Comparison of ENCODE assay signal across 12 cellular contexts in genomic region chr20:34525342-34525708, GRCh38. TPM values are rescaled to one million over a fixed set of nuclear protein-coding genes. Genes with fewer than 3 reads are reported as not detected.
DNase-seq lines count a peak whose midpoint lies in the region; ATAC-seq, FAIRE-seq and TF ChIP-seq lines count a peak whose summit lies in the region.
"Had no signal": no experiment of that assay in that cellular context is flagged by ENCODE, and none has a peak within 500 bp of the region (broad histone marks: within the 10 kb centered on the region; RNA-seq: fewer than 3 reads in every experiment).

No MANE protein-coding gene starts in this region.

- DNase-seq in Caco-2 (no peak), amniotic epithelial cell (ENCODE audit: low read depth) (peak; percentile 28), kidney (no peak), 8988T (no peak), AML-193 (lab: John Stamatoyannopoulos, UW) (no peak), NCI-H510A (lab: John Stamatoyannopoulos, UW) (no peak)
- no peak for DNase-seq in stimulated activated naive B cell treated with anti-CD40 and anti-IgM and Interleukin-4, amounts not matched to agents 10 μg/mL and 1 μg/mL and 100 μg/mL, for 72 hours
- DNase-seq: activated CD4-positive, alpha-beta T cell treated with anti-CD3 and anti-CD28 coated beads, Interleukin-2, amount 50 U/mL, for 4 hours; NCI-H2171; stimulated activated CD4-positive, alpha-beta T cell treated with anti-CD3 and anti-CD28 coated beads, Interleukin-2, amount 100 ng/mL, for 48 hours had no signal

- POLR2A ChIA-PET in Caco-2 (lab: Charles Lee), result interaction anchor here (2.7 kb wide), 1 partner anchor 9 kb away, joined by 17 read pairs; the partner anchor contains the start of gene DYNLRB1

- H3K4me1 ChIP-seq in Caco-2 (peaks cover 46% of the 10 kb centered on the region), kidney (ENCODE audit: control insufficient read depth in 1 of 2, insufficient read depth in 1 of 2, low read depth in 1 of 2, low read length in 2 of 2) (peaks cover 28 to 32% of the 10 kb centered on the region in 2 donors), skeletal muscle tissue (ENCODE audit: control insufficient read depth in 3 of 3, insufficient read depth in 3 of 3, low read length in 3 of 3) (peaks cover 25 to 63% (median 39%) of the 10 kb centered on the region in 3 donors)

- no peak for TF ChIP-seq CTCF in Caco-2 (IDR thresholded peaks at IDR 0.05; ENCODE audit: insufficient read depth in 1 of 2, low read depth in 1 of 2, low read length in 1 of 2, severe bottlenecking in 1 of 2, unreplicated experiment in 1 of 2)
- TF ChIP-seq CTCF in kidney (IDR thresholded peaks at IDR 0.05; ENCODE audit: borderline replicate concordance, extremely low read depth, insufficient read depth), result no peak

- H3K27me3 ChIP-seq in Caco-2 (replicated peaks; ENCODE audit: control insufficient read depth, insufficient read depth, low read length) (no peaks in the 10 kb centered on the region), skeletal muscle tissue (ENCODE audit: control insufficient read depth in 3 of 3, insufficient read depth in 3 of 3, low read length in 3 of 3) (no peaks in the 10 kb centered on the region)

- no TSS peak for BruUV-seq in Caco-2 (replicated peaks; lab: Mats Ljungman, UMichigan)

- H3K4me3 ChIP-seq in Caco-2 (ENCODE audit: low read depth, low read length), result no peak overlapping the region
- H3K4me3 ChIP-seq in kidney (ENCODE audit: low read length in 2 of 2), result no peak overlapping the region
- H3K4me3 ChIP-seq in skeletal muscle tissue (ENCODE audit: low read length in 3 of 3), result no peak overlapping the region

- H3K27me3 Mint-ChIP-seq in Caco-2 (ENCODE audit: insufficient read depth, unreplicated experiment), result no peaks in the 10 kb centered on the region
- H3K27me3 Mint-ChIP-seq in stimulated activated naive B cell treated with anti-CD40 and anti-IgM and Interleukin-4, amounts not matched to agents 10 μg/mL and 1 μg/mL and 100 μg/mL, for 72 hours, result no peaks in the 10 kb centered on the region

- peaks cover 78% of the 10 kb centered on the region for H3K36me3 Mint-ChIP-seq in Caco-2 (ENCODE audit: insufficient read depth, unreplicated experiment)
- peaks cover 28 to 36% of the 10 kb centered on the region in 2 donors for H3K36me3 Mint-ChIP-seq in stimulated activated naive B cell treated with anti-CD40 and anti-IgM and Interleukin-4, amounts not matched to agents 10 μg/mL and 1 μg/mL and 100 μg/mL, for 72 hours

- peak overlapping the region in 1 of 2 donors; percentile 44 for H3K9ac ChIP-seq in kidney (ENCODE audit: low read length in 2 of 2)
- no peak overlapping the region for H3K9ac ChIP-seq in skeletal muscle tissue (ENCODE audit: low read depth in 1 of 3, low read length in 3 of 3)

- H3K27ac ChIP-seq in kidney (ENCODE audit: low read depth in 2 of 2, low read length in 2 of 2), result peak overlapping the region; percentile 5 to 71
- peak overlapping the region; percentile 68 for H3K27ac ChIP-seq in skeletal muscle tissue (ENCODE audit: low read depth, low read length)

- CTCF ChIA-PET in Caco-2 (lab: Charles Lee), result interaction anchor here (0.6 to 1.8 kb wide), 6 partner anchors 176 to 272 kb away, joined by 3 to 10 read pairs (median 6); no protein-coding TSS in a partner anchor

- peaks cover 50% of the 10 kb centered on the region for H3K4me1 Mint-ChIP-seq in Caco-2 (ENCODE audit: low read depth, unreplicated experiment)
- peaks cover 17 to 38% of the 10 kb centered on the region in 2 donors for H3K4me1 Mint-ChIP-seq in stimulated activated naive B cell treated with anti-CD40 and anti-IgM and Interleukin-4, amounts not matched to agents 10 μg/mL and 1 μg/mL and 100 μg/mL, for 72 hours

- intact Hi-C loops in Caco-2 (cut with micrococcal nuclease; ENCODE audit: unreplicated experiment), result loop anchor here (1.0 kb wide), 1 partner anchor 9 kb away; the partner anchor contains the start of gene DYNLRB1
- intact Hi-C loops in kidney (cut with DNase I), result no loop called here

- ATAC-seq in stimulated activated naive B cell treated with anti-CD40 and anti-IgM and Interleukin-4, amounts not matched to agents 10 μg/mL and 1 μg/mL and 100 μg/mL, for 72 hours (replicated peaks), result no peak

- peak overlapping the region; percentile 64 for H3K4me3 Mint-ChIP-seq in Caco-2 (ENCODE audit: unreplicated experiment)
- no peak overlapping the region for H3K4me3 Mint-ChIP-seq in stimulated activated naive B cell treated with anti-CD40 and anti-IgM and Interleukin-4, amounts not matched to agents 10 μg/mL and 1 μg/mL and 100 μg/mL, for 72 hours
- H3K4me3 Mint-ChIP-seq: CD14-positive monocyte had no signal

- no peak for FAIRE-seq in kidney (lab: Jason Lieb, UNC)

- no peaks in the 10 kb centered on the region for H3K9me3 ChIP-seq in Caco-2
- no peaks in the 10 kb centered on the region for H3K9me3 ChIP-seq in kidney (ENCODE audit: control insufficient read depth in 1 of 2, low read length in 2 of 2)
- H3K9me3 ChIP-seq in skeletal muscle tissue (ENCODE audit: control insufficient read depth in 3 of 3, low read length in 3 of 3), result no peaks in the 10 kb centered on the region

- peak overlapping the region; percentile 83 for H3K27ac Mint-ChIP-seq in Caco-2 (ENCODE audit: unreplicated experiment)
- H3K27ac Mint-ChIP-seq in stimulated activated naive B cell treated with anti-CD40 and anti-IgM and Interleukin-4, amounts not matched to agents 10 μg/mL and 1 μg/mL and 100 μg/mL, for 72 hours, result no peak overlapping the region

- H3K9me3 Mint-ChIP-seq in Caco-2 (ENCODE audit: unreplicated experiment), result no peaks in the 10 kb centered on the region
- no peaks in the 10 kb centered on the region for H3K9me3 Mint-ChIP-seq in stimulated activated naive B cell treated with anti-CD40 and anti-IgM and Interleukin-4, amounts not matched to agents 10 μg/mL and 1 μg/mL and 100 μg/mL, for 72 hours
- H3K9me3 Mint-ChIP-seq: CD14-positive monocyte had no signal

- H3K36me3 ChIP-seq in Caco-2 (ENCODE audit: control insufficient read depth, insufficient read depth, low read length), result peaks cover 20% of the 10 kb centered on the region
- H3K36me3 ChIP-seq in kidney (ENCODE audit: control insufficient read depth in 1 of 2, insufficient read depth in 2 of 2, low read length in 2 of 2), result peaks cover 15 to 32% of the 10 kb centered on the region in 2 donors
- H3K36me3 ChIP-seq in skeletal muscle tissue (ENCODE audit: control insufficient read depth in 3 of 3, insufficient read depth in 3 of 3, low read length in 3 of 3), result peaks cover 22 to 40% (median 23%) of the 10 kb centered on the region in 3 donors

RNA-seq across cellular contexts. Expression of gene DYNLRB1, which starts 9.1 kb away (rescaled TPM):
- total RNA-seq in Caco-2 (2022) (357 and 359 TPM in 2 replicates), kidney (185 TPM), skeletal muscle tissue (28.7 TPM)
- polyA plus RNA-seq in kidney (ENCODE audit: insufficient read depth, low read depth, low replicate concordance), result 676 TPM

RNA-seq across cellular contexts. Expression of gene MAP1LC3A, which starts 33.2 kb away (rescaled TPM):
- 0.88 and 0.95 TPM in 2 replicates for total RNA-seq in Caco-2 (2022)
- total RNA-seq in kidney, result 42.5 TPM
- 153 TPM for polyA plus RNA-seq in kidney (ENCODE audit: insufficient read depth, low read depth, low replicate concordance)
- total RNA-seq in skeletal muscle tissue, result 11.0 TPM
